ENCODE assay signal across 31 cellular contexts in genomic region chr16:55379876-55380390, GRCh38. TPM values are rescaled to one million over a fixed set of nuclear protein-coding genes. Genes with fewer than 3 reads are reported as not detected.
"Had no signal": no experiment of that assay in that cellular context is flagged by ENCODE, and none has a peak within 500 bp of the region (broad histone marks: within the 10 kb centered on the region; RNA-seq: fewer than 3 reads in every experiment).

No MANE protein-coding gene starts in this region.

- H3K27me3 ChIP-seq: body of pancreas, colonic mucosa, hepatocyte, right lobe of liver had no signal

- H3K4me1 Mint-ChIP-seq: activated naive CD8-positive, alpha-beta T cell treated with anti-CD3 and anti-CD28 coated beads for 36 hours; nephron had no signal

- H3K4me1 ChIP-seq: adrenal gland, body of pancreas, colonic mucosa, esophagus squamous epithelium, right lobe of liver had no signal

- H3K79me2 ChIP-seq: hepatocyte had no signal

- H3K36me3 ChIP-seq: adrenal gland, colonic mucosa, esophagus squamous epithelium, right lobe of liver, thoracic aorta had no signal

- H3K4me2 ChIP-seq: hepatocyte had no signal

- H3K4me3 ChIP-seq: adrenal gland, body of pancreas, colonic mucosa, esophagus squamous epithelium, hepatocyte, right lobe of liver, skin epidermis, thoracic aorta had no signal

- H3K9me3 Mint-ChIP-seq: activated naive CD4-positive, alpha-beta T cell treated with anti-CD3 and anti-CD28 coated beads for 36 hours; activated naive CD8-positive, alpha-beta T cell treated with anti-CD3 and anti-CD28 coated beads for 36 hours; nephron had no signal

- ATAC-seq: activated CD4-positive, CD25-positive, alpha-beta regulatory T cell treated with anti-CD3 and anti-CD28 coated beads, Interleukin-2, amount 50 U/mL, for 24 hours; body of pancreas; left lobe of liver; right lobe of liver; stimulated activated naive CD8-positive, alpha-beta T cell treated with anti-CD3 and anti-CD28 coated beads, Interleukin-15, Interleukin-2, amounts not matched to agents 100 U/mL and 50 U/mL, for 24 hours had no signal

- H2AFZ ChIP-seq: hepatocyte had no signal

- H3K36me3 Mint-ChIP-seq: activated naive CD8-positive, alpha-beta T cell treated with anti-CD3 and anti-CD28 coated beads for 36 hours had no signal

- H3K27ac Mint-ChIP-seq: activated naive CD4-positive, alpha-beta T cell treated with anti-CD3 and anti-CD28 coated beads for 36 hours; activated naive CD8-positive, alpha-beta T cell treated with anti-CD3 and anti-CD28 coated beads for 36 hours; nephron had no signal

- H3K27ac ChIP-seq: adrenal gland, body of pancreas, colonic mucosa, epithelial cell of prostate, esophagus squamous epithelium, hepatocyte, right lobe of liver, skin epidermis, thoracic aorta, VCaP had no signal

- H3K9me3 ChIP-seq: adrenal gland, body of pancreas, colonic mucosa, esophagus squamous epithelium, right lobe of liver, thoracic aorta had no signal

- DNase-seq: activated CD4-positive, alpha-beta T cell treated with anti-CD3 and anti-CD28 coated beads for 48 hours; activated CD4-positive, alpha-beta T cell treated with anti-CD3 and anti-CD28 coated beads, Interleukin-2, amount 50 U/mL, for 48 hours; activated CD8-positive, alpha-beta memory T cell treated with anti-CD3 and anti-CD28 coated beads for 24 hours; activated effector memory CD4-positive, alpha-beta T cell treated with anti-CD3 and anti-CD28 coated beads, Interleukin-2, amount 50 U/mL, for 16 hours; activated naive CD4-positive, alpha-beta T cell treated with anti-CD3 and anti-CD28 coated beads for 36 hours; activated naive CD8-positive, alpha-beta T cell treated with anti-CD3 and anti-CD28 coated beads for 36 hours; adrenal gland; aorta; body of pancreas; cerebellar nuclear complex; colonic mucosa; effector CD8-positive, alpha-beta T cell; esophagus squamous epithelium; foreskin melanocyte; occipital lobe; right lobe of liver; stimulated activated CD4-positive, alpha-beta T cell treated with anti-CD3 and anti-CD28 coated beads, Interleukin-12 subunit alpha, Interleukin-12 subunit beta, amount 100 ng/mL, for 4 hours; stimulated activated CD4-positive, alpha-beta T cell treated with anti-CD3 and anti-CD28 coated beads, Interleukin-4, amount 100 ng/mL, for 1 hour; stimulated activated naive CD8-positive, alpha-beta T cell treated with anti-CD3 and anti-CD28 coated beads, Interleukin-15, Interleukin-2, amounts not matched to agents 100 U/mL and 50 U/mL, for 24 hours; trophoblast cell had no signal

- H3K4me3 Mint-ChIP-seq: activated naive CD4-positive, alpha-beta T cell treated with anti-CD3 and anti-CD28 coated beads for 36 hours; activated naive CD8-positive, alpha-beta T cell treated with anti-CD3 and anti-CD28 coated beads for 36 hours; nephron had no signal

RNA-seq across cellular contexts. Expression of gene IRX6, which starts 55.9 kb away (rescaled TPM):
- total RNA-seq: activated naive CD4-positive, alpha-beta T cell treated with anti-CD3 and anti-CD28 coated beads for 36 hours; activated naive CD8-positive, alpha-beta T cell treated with anti-CD3 and anti-CD28 coated beads for 36 hours; colonic mucosa; dermis microvascular lymphatic vessel endothelial cell; left lobe of liver; lung microvascular endothelial cell; occipital lobe; right lobe of liver; T-helper 1 cell treated with Interleukin-12 subunit alpha and Interleukin-12 subunit beta and Interleukin-4 antibody, amounts not matched to agents 30 ng/mL and 1 ng/mL, for 36 hours; thoracic aorta had no signal
- polyA plus RNA-seq: aorta, hepatocyte had no signal
